Comparison of ENCODE assay signal across 1 cellular context in genomic region chr14:68792830-68793733, GRCh38.
TF ChIP-seq lines count a peak whose summit lies in the region.

Gene ZFP36L1, minus strand, starts transcription at chr14:68793067. Its CDS starts 129 bp downstream, at chr14:68792938.

TF ChIP-seq in A549, 52 proteins besides CTCF, POLR2A, EP300 and RAD21 (continued from another document):
- TF ChIP-seq ZFP36 (IDR thresholded peaks at IDR 0.05; ENCODE audit: borderline replicate concordance, partially characterized antibody) (no peak), MYC (IDR thresholded peaks at IDR 0.05; ENCODE audit: borderline replicate concordance, low read length) (peak; percentile 89; the same call in 1 of the 2 replicates), KDM1A (IDR thresholded peaks at IDR 0.05; ENCODE audit: low read depth) (no peak), JUNB (IDR thresholded peaks at IDR 0.05) (peak; percentile 45; the same call in 1 of the 2 replicates), HEYL (CRISPR knock-in tag; IDR thresholded peaks at IDR 0.05) (no peak), FOSL2 (IDR thresholded peaks at IDR 0.05) (no peak), FOSL2 (CRISPR knock-in tag; IDR thresholded peaks at IDR 0.05) (peak; percentile 22; the same call in 1 of the 2 replicates), GATA3 (IDR thresholded peaks at IDR 0.05; ENCODE audit: borderline replicate concordance) (peak; percentile 10; the same call in 1 of the 2 replicates), RNF2 (IDR thresholded peaks at IDR 0.05; ENCODE audit: borderline replicate concordance, low read depth) (no peak), USF2 (IDR thresholded peaks at IDR 0.05) (no peak), CBX2 (IDR thresholded peaks at IDR 0.05; ENCODE audit: borderline replicate concordance, low read depth) (no peak), NFE2L2 (conservative IDR thresholded peaks at IDR 0.05; ENCODE audit: low read length) (no peak), RFX5 (IDR thresholded peaks at IDR 0.05) (peak; percentile 60; the same call in 1 of the 2 replicates), BCL3 (IDR thresholded peaks at IDR 0.05) (peak; percentile 100), ZSCAN20 (CRISPR knock-in tag; IDR thresholded peaks at IDR 0.05) (no peak), PHF8 (IDR thresholded peaks at IDR 0.05; ENCODE audit: borderline replicate concordance, low read depth) (peak; percentile 86; the same call in 1 of the 2 replicates), TFCP2L1 (CRISPR knock-in tag; IDR thresholded peaks at IDR 0.05) (peak; percentile 95), PBX3 (IDR thresholded peaks at IDR 0.05) (peak; percentile 79; the same call in 1 of the 2 replicates)
